18 cellular contexts compared by ENCODE assay signal in genomic region chr15:38782156-38782555, GRCh38.
DNase-seq lines count a peak whose midpoint lies in the region; ATAC-seq and TF ChIP-seq lines count a peak whose summit lies in the region.
"Had no signal": no experiment of that assay in that cellular context is flagged by ENCODE, and none has a peak within 500 bp of the region (broad histone marks: within the 10 kb centered on the region; RNA-seq: fewer than 3 reads in every experiment).

No MANE protein-coding gene starts in this region.

- no peaks in the 10 kb centered on the region for H3K4me1 ChIP-seq in mesenchymal stem cell (ENCODE audit: control insufficient read depth, insufficient read depth, low read depth, low read length)
- no peaks in the 10 kb centered on the region for H3K4me1 ChIP-seq in adrenal gland (replicated peaks in 1 of 2)
- H3K4me1 ChIP-seq: A549; BLaER1 treated with 17β-estradiol and CSF1 and Interleukin-3, amounts not matched to agents 10 nM and 100 nM had no signal

- WGBS in mesenchymal stem cell: 77% methylated on average over 1 of the region's 1 CpG
- 60 to 80% (median 67%) methylated on average over 1 of the region's 1 CpG for WGBS in adrenal gland, 4 donors

- H2AFZ ChIP-seq in mesenchymal stem cell (ENCODE audit: low read depth, low read length): no peak overlapping the region
- H2AFZ ChIP-seq: GM23248 had no signal

- H4K91ac ChIP-seq in mesenchymal stem cell (ENCODE audit: low read length): no peak overlapping the region

- peak; percentile 39 for DNase-seq in AG09309 (ENCODE audit: low read depth)
- DNase-seq in Jurkat, Clone E6-1 (ENCODE audit: low read depth, low spot score): peak; percentile 23
- DNase-seq in RPMI7951 (ENCODE audit: low read depth): peak; percentile 70
- peak; percentile 41 for DNase-seq in mesenchymal stem cell
- no peak for DNase-seq in adrenal gland
- DNase-seq in activated gamma-delta T cell (lab: John Stamatoyannopoulos, UW): no peak
- DNase-seq: Calu3; CD8-positive, alpha-beta T cell; DMS53; DND-41; GM23248; HCEC 1CT had no signal

- H3K27ac ChIP-seq in mesenchymal stem cell (ENCODE audit: low read length, poor library complexity, severe bottlenecking) (no peak overlapping the region), adrenal gland (no peak overlapping the region)
- H3K27ac ChIP-seq: 22Rv1; A549; BLaER1 treated with 17β-estradiol and CSF1 and Interleukin-3, amounts not matched to agents 10 nM and 100 nM; GM23248 had no signal

- H4K8ac ChIP-seq in mesenchymal stem cell (ENCODE audit: low read length): no peak overlapping the region

- H3K4me2 ChIP-seq in mesenchymal stem cell (ENCODE audit: low read length, poor library complexity, severe bottlenecking): no peak overlapping the region
- H3K4me2 ChIP-seq: A549; BLaER1 treated with 17β-estradiol and CSF1 and Interleukin-3, amounts not matched to agents 10 nM and 100 nM had no signal

- no peak overlapping the region for H2BK15ac ChIP-seq in mesenchymal stem cell (ENCODE audit: low read depth, poor library complexity, severe bottlenecking)

- TF ChIP-seq CTCF in AG09309 (IDR thresholded peaks at IDR 0.05; ENCODE audit: control insufficient read depth, insufficient read depth, low read depth, low read length, missing control alignments): no peak
- no peak for TF ChIP-seq CTCF in adrenal gland (IDR thresholded peaks at IDR 0.05)

- no peak overlapping the region for H3K18ac ChIP-seq in mesenchymal stem cell (ENCODE audit: low read depth in 1 of 2, low read length in 2 of 2)

- no peak overlapping the region for H3K23ac ChIP-seq in mesenchymal stem cell (ENCODE audit: low read length in 2 of 2)

- no peaks in the 10 kb centered on the region for H3K9me3 ChIP-seq in mesenchymal stem cell (ENCODE audit: control insufficient read depth, low read length)
- no peaks in the 10 kb centered on the region for H3K9me3 ChIP-seq in adrenal gland (replicated peaks in 1 of 3)
- H3K9me3 ChIP-seq: A549; BLaER1 treated with 17β-estradiol and CSF1 and Interleukin-3, amounts not matched to agents 10 nM and 100 nM had no signal

- no peaks in the 10 kb centered on the region for H3K79me1 ChIP-seq in mesenchymal stem cell (replicated peaks; ENCODE audit: low read length, poor library complexity, severe bottlenecking)

- H3K4me3 ChIP-seq in AG09309 (ENCODE audit: control insufficient read depth, low read depth, low read length): no peak overlapping the region
- no peak overlapping the region for H3K4me3 ChIP-seq in Jurkat, Clone E6-1 (ENCODE audit: low read length)
- H3K4me3 ChIP-seq in mesenchymal stem cell (ENCODE audit: insufficient read depth in 1 of 2, low read depth in 1 of 2, low read length in 2 of 2): no peak overlapping the region
- H3K4me3 ChIP-seq in adrenal gland: no peak overlapping the region
- H3K4me3 ChIP-seq: A549; BLaER1 treated with 17β-estradiol and CSF1 and Interleukin-3, amounts not matched to agents 10 nM and 100 nM; GM23248 had no signal

- intact Hi-C loops in adrenal gland (cut with DNase I): no loop called here

- H2BK5ac ChIP-seq in mesenchymal stem cell (ENCODE audit: low read depth, low read length, poor library complexity, severe bottlenecking): no peak overlapping the region

- H2BK12ac ChIP-seq in mesenchymal stem cell (ENCODE audit: low read length in 2 of 2): no peak overlapping the region

- H3K27me3 ChIP-seq in mesenchymal stem cell (ENCODE audit: control insufficient read depth in 1 of 2, insufficient read depth in 1 of 2, low read length in 2 of 2) (peaks cover 0 to 32% of the 10 kb centered on the region in 2 experiments), adrenal gland (no peaks in the 10 kb centered on the region)
- H3K27me3 ChIP-seq: BLaER1 treated with 17β-estradiol and CSF1 and Interleukin-3, amounts not matched to agents 10 nM and 100 nM had no signal

- H3K36me3 ChIP-seq in mesenchymal stem cell (ENCODE audit: control insufficient read depth in 1 of 2, insufficient read depth in 2 of 2, low read depth in 1 of 2, low read length in 2 of 2) (no peaks in the 10 kb centered on the region), adrenal gland (replicated peaks in 1 of 2) (no peaks in the 10 kb centered on the region)
- H3K36me3 ChIP-seq: BLaER1 treated with 17β-estradiol and CSF1 and Interleukin-3, amounts not matched to agents 10 nM and 100 nM had no signal

- H2AK5ac ChIP-seq in mesenchymal stem cell (ENCODE audit: low read length, severe bottlenecking): no peak overlapping the region

- H3K14ac ChIP-seq in mesenchymal stem cell (ENCODE audit: low read length in 2 of 2): no peak overlapping the region

- no peak for ATAC-seq in HG03460 (IDR thresholded peaks at IDR 0.05; ENCODE audit: unreplicated experiment)
- no peak for ATAC-seq in HG02885 (IDR thresholded peaks at IDR 0.05; ENCODE audit: poor library complexity, unreplicated experiment)
- ATAC-seq: A549; CD8-positive, alpha-beta T cell; HepG2 had no signal

- H3K9ac ChIP-seq in mesenchymal stem cell (ENCODE audit: low read length): no peak overlapping the region
- H3K9ac ChIP-seq: BLaER1 treated with 17β-estradiol and CSF1 and Interleukin-3, amounts not matched to agents 10 nM and 100 nM; GM23248 had no signal

- no peak overlapping the region for H2BK120ac ChIP-seq in mesenchymal stem cell (ENCODE audit: low read depth, low read length)

- no peak for TF ChIP-seq POLR2A in adrenal gland (IDR thresholded peaks at IDR 0.05)

- no peak overlapping the region for H3K4ac ChIP-seq in mesenchymal stem cell (ENCODE audit: low read depth in 1 of 2, low read length in 2 of 2)

Comparison
In these comparisons a context has a peak if more than half of its experiments do, and no peak if none do; other contexts are left out.
1. DNase-seq: peak in AG09309 (single experiment), Jurkat, Clone E6-1 (single experiment), RPMI7951 (single experiment) and mesenchymal stem cell (single experiment); none in adrenal gland (0 of 7) and activated gamma-delta T cell (single experiment).